In genomic region chr9:117160254-117160653, GRCh38 we compare ENCODE assay signal across 15 cellular contexts.
DNase-seq lines count a peak whose midpoint lies in the region; ATAC-seq and TF ChIP-seq lines count a peak whose summit lies in the region.
"Had no signal": no experiment of that assay in that cellular context is flagged by ENCODE, and none has a peak within 500 bp of the region (broad histone marks: within the 10 kb centered on the region; RNA-seq: fewer than 3 reads in every experiment).

No MANE protein-coding gene starts in this region.

- H3K56ac ChIP-seq in mesendoderm (ENCODE audit: low read length), result no peak overlapping the region

- H3K9ac ChIP-seq in KMS-11 (no peak overlapping the region), mesendoderm (ENCODE audit: low read length) (no peak overlapping the region)

- no peaks in the 10 kb centered on the region for H4K20me1 ChIP-seq in KMS-11 (ENCODE audit: insufficient read depth)

- H3K4me1 ChIP-seq in KMS-11 (ENCODE audit: low read depth, poor library complexity, severe bottlenecking), result no peaks in the 10 kb centered on the region
- peaks cover 5% of the 10 kb centered on the region for H3K4me1 ChIP-seq in mesendoderm (ENCODE audit: control insufficient read depth, low read depth, low read length)

- H3K4me3 ChIP-seq in KMS-11 (IDR thresholded peaks at IDR 0.05; ENCODE audit: insufficient read depth, low read depth, low read length) (no peak overlapping the region), mesendoderm (ENCODE audit: low read length) (no peak overlapping the region)
- H3K4me3 ChIP-seq: SJCRH30 had no signal

- H3K23ac ChIP-seq in mesendoderm (ENCODE audit: low read length), result no peak overlapping the region

- no peak overlapping the region for H2AFZ ChIP-seq in KMS-11 (ENCODE audit: low read depth)

- H2BK120ac ChIP-seq in mesendoderm (ENCODE audit: low read depth, low read length), result no peak overlapping the region

- TF ChIP-seq CTCF in KMS-11 (conservative IDR thresholded peaks at IDR 0.05; ENCODE audit: low read depth, low read length) (peak; percentile 31), VCaP (conservative IDR thresholded peaks at IDR 0.05) (peak; percentile 54)

- H3K4me2 ChIP-seq in KMS-11, result no peak overlapping the region
- H3K4me2 ChIP-seq in mesendoderm (ENCODE audit: low read length), result no peak overlapping the region

- H3K79me2 ChIP-seq in KMS-11 (ENCODE audit: insufficient read depth, low read depth) (no peaks in the 10 kb centered on the region), mesendoderm (ENCODE audit: control insufficient read depth, insufficient read depth, low read length) (no peaks in the 10 kb centered on the region)

- H4K8ac ChIP-seq in mesendoderm (ENCODE audit: low read depth, low read length), result no peak overlapping the region

- no peak overlapping the region for H4K5ac ChIP-seq in mesendoderm (ENCODE audit: low read length)

- H3K27ac ChIP-seq in KMS-11 (no peak overlapping the region), VCaP (no peak overlapping the region), mesendoderm (ENCODE audit: low read depth, low read length) (no peak overlapping the region)
- H3K27ac ChIP-seq: SJCRH30 had no signal

- no peak overlapping the region for H2AK5ac ChIP-seq in mesendoderm (ENCODE audit: low read length)

- H3K27me3 ChIP-seq in KMS-11 (ENCODE audit: insufficient read depth, low read depth) (no peaks in the 10 kb centered on the region), mesendoderm (ENCODE audit: insufficient read depth, low read length, poor library complexity) (no peaks in the 10 kb centered on the region)
- H3K27me3 ChIP-seq: SJCRH30 had no signal

- H3K4ac ChIP-seq in mesendoderm (ENCODE audit: low read depth, low read length), result no peak overlapping the region

- H3K36me3 ChIP-seq in KMS-11 (ENCODE audit: insufficient read depth) (no peaks in the 10 kb centered on the region), mesendoderm (ENCODE audit: control insufficient read depth, insufficient read depth, low read length) (no peaks in the 10 kb centered on the region)
- H3K36me3 ChIP-seq: SJCRH30 had no signal

- intact Hi-C loops in Right ventricle myocardium superior (cut with DNase I), result no loop called here

- H2BK5ac ChIP-seq in mesendoderm (ENCODE audit: low read length), result no peak overlapping the region

- H2BK15ac ChIP-seq in mesendoderm (replicated peaks; ENCODE audit: low read depth), result no peak overlapping the region

- H3K79me1 ChIP-seq in mesendoderm (ENCODE audit: low read length), result no peaks in the 10 kb centered on the region

- DNase-seq in DMS 273 treated with DMSO at 0.1 percent for 48 hours (lab: John Stamatoyannopoulos, UW), result peak; percentile 2
- peak; percentile 40 for DNase-seq in mesendoderm
- no peak for DNase-seq in NOMO-1 treated with dmso at 0.1 percent for 144 hours (lab: John Stamatoyannopoulos, UW; ENCODE audit: unreplicated experiment)
- DNase-seq in stimulated activated CD4-positive, alpha-beta T cell treated with anti-CD3 and anti-CD28 coated beads, Interleukin-1b, Interleukin-23, amount 100 ng/mL, for 48 hours, result no peak
- no peak for DNase-seq in Right ventricle myocardium superior
- DNase-seq: activated CD4-positive, alpha-beta T cell treated with anti-CD3 and anti-CD28 coated beads, Interleukin-2, amount 50 U/mL, for 4 hours; DMS79 treated with DMSO at 0.1 percent for 48 hours; NCI-H1417 treated with DMSO at 0.1 percent for 48 hours; stimulated activated naive CD4-positive, alpha-beta T cell treated with Interleukin-2 at 50 U/mL for 16 hours had no signal

- ATAC-seq in HG02884 (IDR thresholded peaks at IDR 0.05; ENCODE audit: unreplicated experiment) (no peak), Right ventricle myocardium superior (ENCODE audit: poor library complexity) (no peak)
- ATAC-seq: activated naive CD4-positive, alpha-beta T cell treated with anti-CD3 and anti-CD28 coated beads, Interleukin-2, amount 50 U/mL, for 72 hours; HCT116 had no signal

- no peak overlapping the region for H3K18ac ChIP-seq in mesendoderm (ENCODE audit: low read length)

Comparison
In these comparisons a context has a peak if more than half of its experiments do, and no peak if none do; other contexts are left out.
1. DNase-seq: peak in DMS 273 treated with DMSO at 0.1 percent for 48 hours (single experiment) and mesendoderm (single experiment); none in NOMO-1 treated with dmso at 0.1 percent for 144 hours (single experiment), stimulated activated CD4-positive, alpha-beta T cell treated with anti-CD3 and anti-CD28 coated beads, Interleukin-1b, Interleukin-23, amount 100 ng/mL, for 48 hours (single experiment) and Right ventricle myocardium superior (single experiment).